10 cellular contexts compared by ENCODE assay signal in genomic region chr16:58123896-58124600, GRCh38. TPM values are rescaled to one million over a fixed set of nuclear protein-coding genes. Genes with fewer than 3 reads are reported as not detected.
DNase-seq lines count a peak whose midpoint lies in the region; ATAC-seq and TF ChIP-seq lines count a peak whose summit lies in the region.
"Had no signal": no experiment of that assay in that cellular context is flagged by ENCODE, and none has a peak within 500 bp of the region (broad histone marks: within the 10 kb centered on the region; RNA-seq: fewer than 3 reads in every experiment).

No MANE protein-coding gene starts in this region.

- peaks cover 59% of the 10 kb centered on the region for H3K4me1 Mint-ChIP-seq in chondrocyte (ENCODE audit: low read depth)
- H3K4me1 Mint-ChIP-seq in nephron progenitor cell = peaks cover 85% of the 10 kb centered on the region

- H3K4me3 ChIP-seq in NB4 (ENCODE audit: low read depth, low read length) (peak overlapping the region; percentile 5), lower leg skin (ENCODE audit: low read depth, poor library complexity, severe bottlenecking) (no peak overlapping the region)

- intact Hi-C loops in lower leg skin (cut with DNase I; ENCODE audit: low total_unique reads) = loop anchor here (10.0 kb wide), 1 partner anchor 99 kb away; the partner anchor contains the start of gene MMP15

- ATAC-seq in HG02588 (IDR thresholded peaks at IDR 0.05; ENCODE audit: unreplicated experiment) (no peak), GM21576 (IDR thresholded peaks at IDR 0.05; ENCODE audit: unreplicated experiment) (no peak)

- H3K9me3 Mint-ChIP-seq in chondrocyte (ENCODE audit: low read depth) (no peaks in the 10 kb centered on the region), nephron progenitor cell (no peaks in the 10 kb centered on the region)

- H3K27ac Mint-ChIP-seq in chondrocyte (ENCODE audit: unreplicated experiment) (peak overlapping the region; percentile 50), nephron progenitor cell (peak overlapping the region; percentile 56)

- H3K36me3 Mint-ChIP-seq in chondrocyte (ENCODE audit: low read depth) (no peaks in the 10 kb centered on the region), nephron progenitor cell (ENCODE audit: low read depth) (no peaks in the 10 kb centered on the region)

- TF ChIP-seq POLR2A in NB4 (IDR thresholded peaks at IDR 0.05; ENCODE audit: extremely low read depth, insufficient read length) = no peak
- TF ChIP-seq POLR2A in lower leg skin (IDR thresholded peaks at IDR 0.05) = no peak

- DNase-seq in DMS 273 (lab: John Stamatoyannopoulos, UW; ENCODE audit: unreplicated experiment) (peak; percentile 65), NB4 (ENCODE audit: low read depth) (no peak), chondrocyte (ENCODE audit: low spot score) (no peak), nephron progenitor cell (no peak), medulla oblongata (ENCODE audit: extremely low spot score) (no peak), lower leg skin (ENCODE audit: low spot score in 2 of 2) (no peak)
- DNase-seq: caudate nucleus, KG1 had no signal

- H3K4me3 Mint-ChIP-seq in chondrocyte (ENCODE audit: unreplicated experiment) (no peak overlapping the region), nephron progenitor cell (peak overlapping the region; percentile 50)

- 57 to 61% methylated on average over 8 of the region's 8 CpGs for WGBS in lower leg skin, 2 donors

- H3K27me3 Mint-ChIP-seq in chondrocyte (ENCODE audit: low read depth) (no peaks in the 10 kb centered on the region), nephron progenitor cell (ENCODE audit: low read depth, poor library complexity) (no peaks in the 10 kb centered on the region)

- no peak for TF ChIP-seq CTCF in NB4 (IDR thresholded peaks at IDR 0.05; ENCODE audit: low read depth, low read length)
- no peak for TF ChIP-seq CTCF in chondrocyte (IDR thresholded peaks at IDR 0.05)
- TF ChIP-seq CTCF in nephron progenitor cell (IDR thresholded peaks at IDR 0.05) = no peak
- no peak for TF ChIP-seq CTCF in lower leg skin (IDR thresholded peaks at IDR 0.05)

RNA-seq across cellular contexts. Expression of gene CFAP20, which starts 5.1 kb away (rescaled TPM):
- total RNA-seq in chondrocyte = 26.0 to 32.9 TPM (median 26.5 TPM) in 3 replicates
- total RNA-seq in lower leg skin = 10 to 100 TPM; 46.6 to 66.6 (median 58.9) TPM
